ENCODE assay signal across 1 cellular context in the genomic region with DNA sequence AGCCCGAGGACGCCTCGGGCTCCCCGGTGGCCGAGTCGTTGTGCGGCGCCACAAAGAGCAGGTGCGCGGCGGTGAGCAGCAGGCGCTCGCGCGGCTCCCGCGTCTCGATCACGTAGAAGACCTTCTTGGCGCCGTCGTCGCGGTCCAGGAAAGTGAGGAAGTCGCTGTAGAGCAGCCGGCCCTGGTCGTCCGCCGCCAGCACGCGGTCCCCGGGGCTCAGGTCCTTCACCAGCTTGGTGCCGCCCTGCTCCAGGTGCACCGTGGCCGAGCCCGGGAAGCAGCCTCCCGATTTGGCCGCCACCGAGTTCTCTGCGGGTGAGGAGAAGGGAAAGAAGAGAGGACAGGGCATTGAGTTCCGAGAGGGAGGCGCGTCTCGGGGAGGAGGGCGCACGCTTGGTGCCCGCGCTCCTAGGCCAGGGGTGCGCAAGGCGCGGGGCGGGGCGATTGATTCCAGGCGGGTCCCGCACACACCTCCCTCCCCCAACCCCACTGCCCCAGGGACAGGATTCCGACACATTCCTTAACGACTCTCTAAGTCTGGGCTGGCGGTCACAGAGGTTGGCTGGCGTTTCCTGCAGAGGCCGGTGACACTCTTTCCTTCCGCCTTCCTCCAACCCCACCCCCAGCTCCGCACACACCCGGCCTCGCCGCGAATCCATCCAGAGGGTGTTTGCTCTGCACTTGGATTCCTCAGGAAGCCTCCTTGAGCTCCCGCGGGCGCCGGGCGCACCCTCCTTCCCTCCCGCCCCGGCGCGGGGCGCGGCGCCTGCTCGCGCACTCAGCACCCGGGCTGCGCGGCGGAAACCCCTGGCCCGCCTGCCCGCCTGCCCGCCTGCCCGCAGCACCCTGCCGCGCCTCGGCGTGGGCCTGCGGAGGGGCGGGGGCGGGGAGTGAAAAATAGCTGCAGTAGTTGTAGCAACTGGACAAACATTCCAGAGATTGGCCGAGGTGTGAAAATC.
TF ChIP-seq lines count a peak whose summit lies in the region.

No MANE protein-coding gene starts in this region.

TF ChIP-seq in WTC11, 78 proteins besides CTCF, POLR2A, EP300 and RAD21 (continued from another document):
- TF ChIP-seq, protein P1, sequence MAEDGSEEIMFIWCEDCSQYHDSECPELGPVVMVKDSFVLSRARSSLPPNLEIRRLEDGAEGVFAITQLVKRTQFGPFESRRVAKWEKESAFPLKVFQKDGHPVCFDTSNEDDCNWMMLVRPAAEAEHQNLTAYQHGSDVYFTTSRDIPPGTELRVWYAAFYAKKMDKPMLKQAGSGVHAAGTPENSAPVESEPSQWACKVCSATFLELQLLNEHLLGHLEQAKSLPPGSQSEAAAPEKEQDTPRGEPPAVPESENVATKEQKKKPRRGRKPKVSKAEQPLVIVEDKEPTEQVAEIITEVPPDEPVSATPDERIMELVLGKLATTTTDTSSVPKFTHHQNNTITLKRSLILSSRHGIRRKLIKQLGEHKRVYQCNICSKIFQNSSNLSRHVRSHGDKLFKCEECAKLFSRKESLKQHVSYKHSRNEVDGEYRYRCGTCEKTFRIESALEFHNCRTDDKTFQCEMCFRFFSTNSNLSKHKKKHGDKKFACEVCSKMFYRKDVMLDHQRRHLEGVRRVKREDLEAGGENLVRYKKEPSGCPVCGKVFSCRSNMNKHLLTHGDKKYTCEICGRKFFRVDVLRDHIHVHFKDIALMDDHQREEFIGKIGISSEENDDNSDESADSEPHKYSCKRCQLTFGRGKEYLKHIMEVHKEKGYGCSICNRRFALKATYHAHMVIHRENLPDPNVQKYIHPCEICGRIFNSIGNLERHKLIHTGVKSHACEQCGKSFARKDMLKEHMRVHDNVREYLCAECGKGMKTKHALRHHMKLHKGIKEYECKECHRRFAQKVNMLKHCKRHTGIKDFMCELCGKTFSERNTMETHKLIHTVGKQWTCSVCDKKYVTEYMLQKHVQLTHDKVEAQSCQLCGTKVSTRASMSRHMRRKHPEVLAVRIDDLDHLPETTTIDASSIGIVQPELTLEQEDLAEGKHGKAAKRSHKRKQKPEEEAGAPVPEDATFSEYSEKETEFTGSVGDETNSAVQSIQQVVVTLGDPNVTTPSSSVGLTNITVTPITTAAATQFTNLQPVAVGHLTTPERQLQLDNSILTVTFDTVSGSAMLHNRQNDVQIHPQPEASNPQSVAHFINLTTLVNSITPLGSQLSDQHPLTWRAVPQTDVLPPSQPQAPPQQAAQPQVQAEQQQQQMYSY (CRISPR knock-in tag; IDR thresholded peaks at IDR 0.05) = no peak
- 0 out of 2 replicates have a peak, but pooled peaks have one; percentile 16 for TF ChIP-seq ZNF219 (CRISPR knock-in tag; IDR thresholded peaks at IDR 0.05; ENCODE audit: borderline replicate concordance)
- TF ChIP-seq ZNF263 (CRISPR knock-in tag; IDR thresholded peaks at IDR 0.05; ENCODE audit: low read depth) = peak; percentile 7; the same call in 1 of the 2 replicates
- TF ChIP-seq KAT7 (CRISPR knock-in tag; IDR thresholded peaks at IDR 0.05; ENCODE audit: borderline replicate concordance) = 0 out of 2 replicates have a peak, but pooled peaks have one; percentile 14
- TF ChIP-seq, protein P2, sequence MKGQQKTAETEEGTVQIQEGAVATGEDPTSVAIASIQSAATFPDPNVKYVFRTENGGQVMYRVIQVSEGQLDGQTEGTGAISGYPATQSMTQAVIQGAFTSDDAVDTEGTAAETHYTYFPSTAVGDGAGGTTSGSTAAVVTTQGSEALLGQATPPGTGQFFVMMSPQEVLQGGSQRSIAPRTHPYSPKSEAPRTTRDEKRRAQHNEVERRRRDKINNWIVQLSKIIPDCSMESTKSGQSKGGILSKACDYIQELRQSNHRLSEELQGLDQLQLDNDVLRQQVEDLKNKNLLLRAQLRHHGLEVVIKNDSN (CRISPR knock-in tag; IDR thresholded peaks at IDR 0.05) = peak; percentile 36; the same call in 1 of the 2 replicates
- TF ChIP-seq, protein P3, sequence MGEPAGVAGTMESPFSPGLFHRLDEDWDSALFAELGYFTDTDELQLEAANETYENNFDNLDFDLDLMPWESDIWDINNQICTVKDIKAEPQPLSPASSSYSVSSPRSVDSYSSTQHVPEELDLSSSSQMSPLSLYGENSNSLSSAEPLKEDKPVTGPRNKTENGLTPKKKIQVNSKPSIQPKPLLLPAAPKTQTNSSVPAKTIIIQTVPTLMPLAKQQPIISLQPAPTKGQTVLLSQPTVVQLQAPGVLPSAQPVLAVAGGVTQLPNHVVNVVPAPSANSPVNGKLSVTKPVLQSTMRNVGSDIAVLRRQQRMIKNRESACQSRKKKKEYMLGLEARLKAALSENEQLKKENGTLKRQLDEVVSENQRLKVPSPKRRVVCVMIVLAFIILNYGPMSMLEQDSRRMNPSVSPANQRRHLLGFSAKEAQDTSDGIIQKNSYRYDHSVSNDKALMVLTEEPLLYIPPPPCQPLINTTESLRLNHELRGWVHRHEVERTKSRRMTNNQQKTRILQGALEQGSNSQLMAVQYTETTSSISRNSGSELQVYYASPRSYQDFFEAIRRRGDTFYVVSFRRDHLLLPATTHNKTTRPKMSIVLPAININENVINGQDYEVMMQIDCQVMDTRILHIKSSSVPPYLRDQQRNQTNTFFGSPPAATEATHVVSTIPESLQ (CRISPR knock-in tag; IDR thresholded peaks at IDR 0.05) = 0 out of 2 replicates have a peak, but pooled peaks have one; percentile 25
- TF ChIP-seq, protein P4, sequence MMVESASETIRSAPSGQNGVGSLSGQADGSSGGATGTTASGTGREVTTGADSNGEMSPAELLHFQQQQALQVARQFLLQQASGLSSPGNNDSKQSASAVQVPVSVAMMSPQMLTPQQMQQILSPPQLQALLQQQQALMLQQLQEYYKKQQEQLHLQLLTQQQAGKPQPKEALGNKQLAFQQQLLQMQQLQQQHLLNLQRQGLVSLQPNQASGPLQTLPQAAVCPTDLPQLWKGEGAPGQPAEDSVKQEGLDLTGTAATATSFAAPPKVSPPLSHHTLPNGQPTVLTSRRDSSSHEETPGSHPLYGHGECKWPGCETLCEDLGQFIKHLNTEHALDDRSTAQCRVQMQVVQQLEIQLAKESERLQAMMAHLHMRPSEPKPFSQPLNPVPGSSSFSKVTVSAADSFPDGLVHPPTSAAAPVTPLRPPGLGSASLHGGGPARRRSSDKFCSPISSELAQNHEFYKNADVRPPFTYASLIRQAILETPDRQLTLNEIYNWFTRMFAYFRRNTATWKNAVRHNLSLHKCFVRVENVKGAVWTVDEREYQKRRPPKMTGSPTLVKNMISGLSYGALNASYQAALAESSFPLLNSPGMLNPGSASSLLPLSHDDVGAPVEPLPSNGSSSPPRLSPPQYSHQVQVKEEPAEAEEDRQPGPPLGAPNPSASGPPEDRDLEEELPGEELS (CRISPR knock-in tag; IDR thresholded peaks at IDR 0.05) = peak; percentile 45; the same call in 1 of the 2 replicates
- TF ChIP-seq, protein P5, sequence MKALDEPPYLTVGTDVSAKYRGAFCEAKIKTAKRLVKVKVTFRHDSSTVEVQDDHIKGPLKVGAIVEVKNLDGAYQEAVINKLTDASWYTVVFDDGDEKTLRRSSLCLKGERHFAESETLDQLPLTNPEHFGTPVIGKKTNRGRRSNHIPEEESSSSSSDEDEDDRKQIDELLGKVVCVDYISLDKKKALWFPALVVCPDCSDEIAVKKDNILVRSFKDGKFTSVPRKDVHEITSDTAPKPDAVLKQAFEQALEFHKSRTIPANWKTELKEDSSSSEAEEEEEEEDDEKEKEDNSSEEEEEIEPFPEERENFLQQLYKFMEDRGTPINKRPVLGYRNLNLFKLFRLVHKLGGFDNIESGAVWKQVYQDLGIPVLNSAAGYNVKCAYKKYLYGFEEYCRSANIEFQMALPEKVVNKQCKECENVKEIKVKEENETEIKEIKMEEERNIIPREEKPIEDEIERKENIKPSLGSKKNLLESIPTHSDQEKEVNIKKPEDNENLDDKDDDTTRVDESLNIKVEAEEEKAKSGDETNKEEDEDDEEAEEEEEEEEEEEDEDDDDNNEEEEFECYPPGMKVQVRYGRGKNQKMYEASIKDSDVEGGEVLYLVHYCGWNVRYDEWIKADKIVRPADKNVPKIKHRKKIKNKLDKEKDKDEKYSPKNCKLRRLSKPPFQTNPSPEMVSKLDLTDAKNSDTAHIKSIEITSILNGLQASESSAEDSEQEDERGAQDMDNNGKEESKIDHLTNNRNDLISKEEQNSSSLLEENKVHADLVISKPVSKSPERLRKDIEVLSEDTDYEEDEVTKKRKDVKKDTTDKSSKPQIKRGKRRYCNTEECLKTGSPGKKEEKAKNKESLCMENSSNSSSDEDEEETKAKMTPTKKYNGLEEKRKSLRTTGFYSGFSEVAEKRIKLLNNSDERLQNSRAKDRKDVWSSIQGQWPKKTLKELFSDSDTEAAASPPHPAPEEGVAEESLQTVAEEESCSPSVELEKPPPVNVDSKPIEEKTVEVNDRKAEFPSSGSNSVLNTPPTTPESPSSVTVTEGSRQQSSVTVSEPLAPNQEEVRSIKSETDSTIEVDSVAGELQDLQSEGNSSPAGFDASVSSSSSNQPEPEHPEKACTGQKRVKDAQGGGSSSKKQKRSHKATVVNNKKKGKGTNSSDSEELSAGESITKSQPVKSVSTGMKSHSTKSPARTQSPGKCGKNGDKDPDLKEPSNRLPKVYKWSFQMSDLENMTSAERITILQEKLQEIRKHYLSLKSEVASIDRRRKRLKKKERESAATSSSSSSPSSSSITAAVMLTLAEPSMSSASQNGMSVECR (CRISPR knock-in tag; IDR thresholded peaks at IDR 0.05; ENCODE audit: borderline replicate concordance) = peak; percentile 59; the same call in 1 of the 2 replicates
- peak; percentile 45; the same call in 1 of the 2 replicates for TF ChIP-seq NR1H2 (CRISPR knock-in tag; IDR thresholded peaks at IDR 0.05)
- TF ChIP-seq ZNF232 (CRISPR knock-in tag; IDR thresholded peaks at IDR 0.05) = no peak
- TF ChIP-seq, protein P6, sequence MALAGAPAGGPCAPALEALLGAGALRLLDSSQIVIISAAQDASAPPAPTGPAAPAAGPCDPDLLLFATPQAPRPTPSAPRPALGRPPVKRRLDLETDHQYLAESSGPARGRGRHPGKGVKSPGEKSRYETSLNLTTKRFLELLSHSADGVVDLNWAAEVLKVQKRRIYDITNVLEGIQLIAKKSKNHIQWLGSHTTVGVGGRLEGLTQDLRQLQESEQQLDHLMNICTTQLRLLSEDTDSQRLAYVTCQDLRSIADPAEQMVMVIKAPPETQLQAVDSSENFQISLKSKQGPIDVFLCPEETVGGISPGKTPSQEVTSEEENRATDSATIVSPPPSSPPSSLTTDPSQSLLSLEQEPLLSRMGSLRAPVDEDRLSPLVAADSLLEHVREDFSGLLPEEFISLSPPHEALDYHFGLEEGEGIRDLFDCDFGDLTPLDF (CRISPR knock-in tag; IDR thresholded peaks at IDR 0.05) = no peak
- TF ChIP-seq TEAD1 (CRISPR knock-in tag; IDR thresholded peaks at IDR 0.05) = 0 out of 2 replicates have a peak, but pooled peaks have one; percentile 2
- no peak for TF ChIP-seq RORB (CRISPR knock-in tag; IDR thresholded peaks at IDR 0.05)
